1 cellular context compared by ENCODE assay signal in genomic region chr14:51651388-51652167, GRCh38.
TF ChIP-seq lines count a peak whose summit lies in the region.

TSS of gene FRMD6 (plus strand) at chr14:51651910. CDS start at chr14:51689837, 37,927 bp downstream.

TF ChIP-seq in PFSK-1, 5 proteins besides CTCF, POLR2A, EP300 and RAD21 (continued from another document):
- no peak for TF ChIP-seq REST (IDR thresholded peaks at IDR 0.05; ENCODE audit: insufficient read depth in 1 of 2, low read depth in 2 of 2, low read length in 2 of 2)
- no peak for TF ChIP-seq SIN3A (IDR thresholded peaks at IDR 0.05; ENCODE audit: borderline replicate concordance, insufficient read depth, low read length)
